ENCODE assay signal across 1 cellular context in genomic region chr9:95462419-95463121, GRCh38.
TF ChIP-seq lines count a peak whose summit lies in the region.

No MANE protein-coding gene starts in this region.

TF ChIP-seq in GM12878, 131 proteins besides CTCF, POLR2A, EP300 and RAD21 (continued from another document and continues in another):
- TF ChIP-seq SKIL (IDR thresholded peaks at IDR 0.05; ENCODE audit: low read depth, poor library complexity, severe bottlenecking) (peak; percentile 69), NFIC (IDR thresholded peaks at IDR 0.05; ENCODE audit: low read depth, low read length) (peak; percentile 97), TCF12 (IDR thresholded peaks at IDR 0.05; ENCODE audit: low read depth, low read length) (peak; percentile 99), POLR2AphosphoS2 (IDR thresholded peaks at IDR 0.05; ENCODE audit: low read depth, low read length) (no peak), IRF5 (IDR thresholded peaks at IDR 0.05; ENCODE audit: borderline replicate concordance) (no peak), TCF3 (IDR thresholded peaks at IDR 0.05; ENCODE audit: borderline replicate concordance, insufficient read depth, low read depth, low read length) (peak; percentile 98), ZNF217 (IDR thresholded peaks at IDR 0.05) (no peak), PRDM15 (CRISPR knock-in tag; IDR thresholded peaks at IDR 0.05) (no peak), CEBPZ (IDR thresholded peaks at IDR 0.05; ENCODE audit: low read depth, low read length) (no peak), NR2C1 (IDR thresholded peaks at IDR 0.05) (no peak), SUZ12 (IDR thresholded peaks at IDR 0.05; ENCODE audit: unreplicated experiment) (no peak), RB1 (IDR thresholded peaks at IDR 0.05; ENCODE audit: borderline replicate concordance) (0 out of 2 replicates have a peak, but pooled peaks have one; percentile 26), HDAC2 (IDR thresholded peaks at IDR 0.05) (no peak), HCFC1 (IDR thresholded peaks at IDR 0.05; ENCODE audit: low read length) (no peak), GATAD2B (conservative IDR thresholded peaks at IDR 0.05; ENCODE audit: low read depth) (peak; percentile 67), HSF1 (IDR thresholded peaks at IDR 0.05; ENCODE audit: low read depth, low read length) (no peak), NRF1 (conservative IDR thresholded peaks at IDR 0.05; ENCODE audit: low read depth, low read length) (no peak), YY1 (IDR thresholded peaks at IDR 0.05; ENCODE audit: low read depth, low read length) (peak; percentile 60; the same call in 1 of the 2 replicates), IKZF1 (conservative IDR thresholded peaks at IDR 0.05) (peak; percentile 97), SIN3A (IDR thresholded peaks at IDR 0.05; ENCODE audit: low read depth, low read length) (peak; percentile 40; the same call in 1 of the 2 replicates), E2F4 (IDR thresholded peaks at IDR 0.05; ENCODE audit: low read depth, low read length) (no peak), IKZF2 (IDR thresholded peaks at IDR 0.05) (peak; percentile 97), RELB (IDR thresholded peaks at IDR 0.05; ENCODE audit: low read depth) (peak; percentile 94), ZBTB33 (IDR thresholded peaks at IDR 0.05) (no peak), CHD1 (IDR thresholded peaks at IDR 0.05; ENCODE audit: low read depth, low read length) (no peak), ZNF384 (IDR thresholded peaks at IDR 0.05; ENCODE audit: borderline replicate concordance, low read depth, low read length) (no peak), NFYA (IDR thresholded peaks at IDR 0.05; ENCODE audit: borderline replicate concordance, low read depth, low read length) (no peak), REST (IDR thresholded peaks at IDR 0.05; ENCODE audit: low read depth, low read length) (0 out of 2 replicates have a peak, but pooled peaks have one; percentile 29), CHD4 (IDR thresholded peaks at IDR 0.05) (no peak), SUPT20H (IDR thresholded peaks at IDR 0.05; ENCODE audit: borderline replicate concordance, control insufficient read depth, low read depth, low read length) (no peak), FOS (IDR thresholded peaks at IDR 0.05; ENCODE audit: borderline replicate concordance, extremely low read depth, insufficient read length) (no peak)
